ENCODE assay signal across 18 cellular contexts in the genomic region with DNA sequence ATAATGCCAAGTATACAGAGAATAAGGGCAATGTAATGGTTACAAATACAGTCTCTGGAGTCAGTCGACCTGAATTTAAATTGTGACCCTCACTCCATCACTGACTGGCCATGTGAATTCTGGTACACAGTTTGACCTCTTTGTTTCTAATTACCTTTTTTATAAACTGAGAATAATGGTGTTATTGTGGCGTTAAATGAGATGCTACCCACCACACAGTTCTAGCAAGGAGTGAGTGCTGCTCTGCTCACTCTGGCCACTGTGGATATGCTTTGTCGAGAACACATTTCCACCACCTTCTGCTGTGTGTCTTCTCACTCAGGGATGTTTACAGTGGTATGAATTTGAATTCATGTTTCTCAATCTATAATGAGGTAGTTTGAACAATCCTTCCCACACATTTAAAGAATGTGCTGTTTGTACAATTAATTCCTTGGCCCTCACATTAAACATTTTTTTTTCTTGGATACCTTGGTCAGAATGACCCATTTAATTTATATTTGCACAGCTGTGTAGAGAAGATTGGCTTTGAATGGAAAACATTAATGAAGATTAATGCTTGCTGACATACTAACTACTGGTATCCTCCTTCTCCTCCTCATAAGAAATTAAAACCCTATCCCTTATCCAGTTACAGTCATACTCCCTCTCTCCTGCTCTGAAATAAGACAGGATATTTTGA. TPM values are rescaled to one million over a fixed set of nuclear protein-coding genes. Genes with fewer than 3 reads are reported as not detected.
"Had no signal": no experiment of that assay in that cellular context is flagged by ENCODE, and none has a peak within 500 bp of the region (broad histone marks: within the 10 kb centered on the region; RNA-seq: fewer than 3 reads in every experiment).

No MANE protein-coding gene starts in this region.

- H3K4me2 ChIP-seq: neural progenitor cell had no signal

- H3K9me3 ChIP-seq: testis, upper lobe of left lung had no signal

- H3K27me3 ChIP-seq: neural progenitor cell, stomach, testis, upper lobe of left lung had no signal

- H2AFZ ChIP-seq: neural progenitor cell, parathyroid adenoma had no signal

- H3K27ac ChIP-seq: parathyroid adenoma, stomach, testis, upper lobe of left lung had no signal

- FAIRE-seq: frontal cortex had no signal

- H3K4me3 ChIP-seq: lung, neural progenitor cell, stomach, testis, upper lobe of left lung had no signal

- DNase-seq: activated CD4-positive, alpha-beta T cell treated with anti-CD3 and anti-CD28 coated beads, Interleukin-2, amount 10 ng/mL, durations not matched to agents 7 days and 5 days; activated CD8-positive, alpha-beta memory T cell treated with anti-CD3 and anti-CD28 coated beads for 24 hours; activated naive CD4-positive, alpha-beta T cell; activated naive CD8-positive, alpha-beta T cell treated with anti-CD3 and anti-CD28 coated beads, Interleukin-2, amount 10 ng/mL, durations not matched to agents 7 days and 5 days; cerebellar nuclear complex; dermis blood vessel endothelial cell; head of caudate nucleus; midbrain; stimulated activated CD4-positive, alpha-beta T cell treated with anti-CD3 and anti-CD28 coated beads, Interleukin-12 subunit alpha, Interleukin-12 subunit beta, amount 100 ng/mL, for 4 hours; stimulated activated CD4-positive, alpha-beta T cell treated with anti-CD3 and anti-CD28 coated beads, Interleukin-2, amount 100 ng/mL, for 24 hours; stomach; testis; upper lobe of left lung had no signal

- H3K4me1 ChIP-seq: parathyroid adenoma, testis, upper lobe of left lung had no signal

- H3K36me3 ChIP-seq: neural progenitor cell, upper lobe of left lung had no signal

- H3K79me2 ChIP-seq: parathyroid adenoma had no signal

RNA-seq across cellular contexts. Expression of gene PLCE1, which starts 42.4 kb away (rescaled TPM):
- total RNA-seq: activated naive CD8-positive, alpha-beta T cell treated with anti-CD3 and anti-CD28 coated beads, Interleukin-2, amount 10 ng/mL, durations not matched to agents 7 days and 5 days; activated T-helper 1 cell treated with anti-CD3 and anti-CD28 coated beads, Interleukin-12 subunit alpha, Interleukin-12 subunit beta, Interleukin-2, Interleukin-4 antibody, amounts not matched to agents 30 ng/mL and 10 ng/mL and 1 ng/mL, durations not matched to agents 14 hours and 24 hours and 36 hours had no signal
